10 cellular contexts compared by ENCODE assay signal in genomic region chr15:99961011-99961441, GRCh38.
DNase-seq lines count a peak whose midpoint lies in the region; ATAC-seq and TF ChIP-seq lines count a peak whose summit lies in the region.
"Had no signal": no experiment of that assay in that cellular context is flagged by ENCODE, and none has a peak within 500 bp of the region (broad histone marks: within the 10 kb centered on the region; RNA-seq: fewer than 3 reads in every experiment).

No MANE protein-coding gene starts in this region.

- DNase-seq in A673 (ENCODE audit: low spot score): peak; percentile 30
- DNase-seq in HT-29 (ENCODE audit: low spot score): peak; percentile 30
- DNase-seq in body of pancreas: peak; percentile 38 to 58 (median 46)
- DNase-seq in kidney tubule cell (ENCODE audit: low spot score): peak; percentile 43
- no peak for DNase-seq in T-helper 17 cell
- DNase-seq in occipital lobe (lab: John Stamatoyannopoulos, UW): no peak
- no peak for DNase-seq in effector memory CD8-positive, alpha-beta T cell
- DNase-seq: cortex of kidney had no signal

- H3K4me1 ChIP-seq in A673 (ENCODE audit: insufficient read depth, low read length, poor library complexity, severe bottlenecking): no peaks in the 10 kb centered on the region
- no peaks in the 10 kb centered on the region for H3K4me1 ChIP-seq in body of pancreas

- CTCF ChIA-PET in A673 (lab: Charles Lee): no interaction called here

- H3K9me3 Mint-ChIP-seq in effector memory CD8-positive, alpha-beta T cell: no peaks in the 10 kb centered on the region

- H3K4me3 Mint-ChIP-seq in T-helper 17 cell: no peak overlapping the region
- H3K4me3 Mint-ChIP-seq in effector memory CD8-positive, alpha-beta T cell: no peak overlapping the region
- H3K4me3 Mint-ChIP-seq: stimulated activated memory B cell treated with anti-CD40 and anti-IgM and Interleukin-4, amounts not matched to agents 10 μg/mL and 1 μg/mL and 100 μg/mL, for 72 hours had no signal

- H3K9me3 ChIP-seq in A673 (ENCODE audit: low read depth, low read length, poor library complexity, severe bottlenecking) (no peaks in the 10 kb centered on the region), body of pancreas (no peaks in the 10 kb centered on the region), T-helper 17 cell (ENCODE audit: control insufficient read depth, low read length, poor library complexity, severe bottlenecking) (no peaks in the 10 kb centered on the region)

- TF ChIP-seq POLR2A in body of pancreas (IDR thresholded peaks at IDR 0.05): no peak

- no peaks in the 10 kb centered on the region for H3K36me3 ChIP-seq in A673 (ENCODE audit: insufficient read depth, low read length, poor library complexity, severe bottlenecking)
- no peaks in the 10 kb centered on the region for H3K36me3 ChIP-seq in body of pancreas (replicated peaks in 1 of 2; ENCODE audit: insufficient read depth in 1 of 2, low read depth in 2 of 2)

- peaks cover 9% of the 10 kb centered on the region for H3K36me3 Mint-ChIP-seq in T-helper 17 cell (ENCODE audit: low read depth)
- H3K36me3 Mint-ChIP-seq in effector memory CD8-positive, alpha-beta T cell (ENCODE audit: insufficient read depth): no peaks in the 10 kb centered on the region
- H3K36me3 Mint-ChIP-seq: stimulated activated memory B cell treated with anti-CD40 and anti-IgM and Interleukin-4, amounts not matched to agents 10 μg/mL and 1 μg/mL and 100 μg/mL, for 72 hours had no signal

- H3K27me3 Mint-ChIP-seq in T-helper 17 cell: peaks cover 54% of the 10 kb centered on the region
- H3K27me3 Mint-ChIP-seq in effector memory CD8-positive, alpha-beta T cell: peaks cover 49 to 77% of the 10 kb centered on the region in 2 donors

- H3K4me1 Mint-ChIP-seq in T-helper 17 cell: peaks cover 8% of the 10 kb centered on the region
- H3K4me1 Mint-ChIP-seq in effector memory CD8-positive, alpha-beta T cell (ENCODE audit: low read depth in 2 of 2): peaks cover 2 to 4% of the 10 kb centered on the region in 2 donors
- H3K4me1 Mint-ChIP-seq: stimulated activated memory B cell treated with anti-CD40 and anti-IgM and Interleukin-4, amounts not matched to agents 10 μg/mL and 1 μg/mL and 100 μg/mL, for 72 hours had no signal

- H3K4me3 ChIP-seq in A673 (ENCODE audit: low read depth, low read length, poor library complexity, severe bottlenecking) (no peak overlapping the region), body of pancreas (no peak overlapping the region)

- POLR2A ChIA-PET in A673 (lab: Charles Lee; ENCODE audit: low non-redundant PET): no interaction called here

- TF ChIP-seq CTCF in A673 (conservative IDR thresholded peaks at IDR 0.05; ENCODE audit: low read depth, low read length): peak; percentile 44
- peak in 4 of 7 experiments; percentile 27 to 38 (median 34) for TF ChIP-seq CTCF in body of pancreas (IDR thresholded peaks at IDR 0.05)

- peak; percentile 56 for ATAC-seq in body of pancreas
- ATAC-seq in GM21515 (IDR thresholded peaks at IDR 0.05; ENCODE audit: unreplicated experiment): no peak
- ATAC-seq in T-helper 17 cell: no peak
- ATAC-seq in effector memory CD8-positive, alpha-beta T cell (replicated peaks): no peak
- ATAC-seq: stimulated activated memory B cell treated with anti-CD40 and anti-IgM and Interleukin-4, amounts not matched to agents 10 μg/mL and 1 μg/mL and 100 μg/mL, for 72 hours had no signal

- intact Hi-C loops in A673 (cut with micrococcal nuclease; ENCODE audit: unreplicated experiment) (no loop called here), body of pancreas (cut with DNase I) (no loop called here)

- no peak overlapping the region for H3K27ac ChIP-seq in A673 (ENCODE audit: low read depth, low read length, poor library complexity, severe bottlenecking)
- H3K27ac ChIP-seq in body of pancreas: no peak overlapping the region

- WGBS in body of pancreas, 2 donors: 45 to 50% methylated on average over 10 to 12 of the region's 12 CpGs

- H3K27ac Mint-ChIP-seq in T-helper 17 cell: no peak overlapping the region
- no peak overlapping the region for H3K27ac Mint-ChIP-seq in effector memory CD8-positive, alpha-beta T cell
- H3K27ac Mint-ChIP-seq: stimulated activated memory B cell treated with anti-CD40 and anti-IgM and Interleukin-4, amounts not matched to agents 10 μg/mL and 1 μg/mL and 100 μg/mL, for 72 hours had no signal

- no TSS peak for BruUV-seq in A673 (replicated peaks; lab: Mats Ljungman, UMichigan)

- H3K27me3 ChIP-seq in A673 (replicated peaks; ENCODE audit: insufficient read depth, low read depth, low read length, poor library complexity): no peaks in the 10 kb centered on the region
- H3K27me3 ChIP-seq in body of pancreas: no peaks in the 10 kb centered on the region

Comparison
In these comparisons a context has a peak if more than half of its experiments do, and no peak if none do; other contexts are left out.
1. DNase-seq: peak in A673 (single experiment), HT-29 (single experiment), body of pancreas (4 of 4) and kidney tubule cell (single experiment); none in T-helper 17 cell (0 of 3), occipital lobe (single experiment) and effector memory CD8-positive, alpha-beta T cell (0 of 3).